8 cellular contexts compared by ENCODE assay signal in genomic region chrX:40152706-40153334, GRCh38. TPM values are rescaled to one million over a fixed set of nuclear protein-coding genes. Genes with fewer than 3 reads are reported as not detected.
DNase-seq lines count a peak whose midpoint lies in the region; ATAC-seq and TF ChIP-seq lines count a peak whose summit lies in the region.

No MANE protein-coding gene starts in this region.

- DNase-seq in AG04449 (ENCODE audit: low read depth, low spot score), result no peak
- no peak for DNase-seq in T-cell
- DNase-seq in fibroblast of lung (ENCODE audit: low read depth in 2 of 2), result no peak
- DNase-seq in nephron progenitor cell, result peak; percentile 39
- DNase-seq in OCI-M1 (lab: John Stamatoyannopoulos, UW), result no peak
- no peak for DNase-seq in stimulated activated naive CD4-positive, alpha-beta T cell treated with Interleukin-2 at 50 U/mL for 16 hours (lab: John Stamatoyannopoulos, UW)

- H3K4me3 ChIP-seq in AG04449 (ENCODE audit: low read depth, low read length) (peak overlapping the region; percentile 27), fibroblast of lung (replicated peaks in 1 of 4; ENCODE audit: control extremely low read depth in 1 of 4, insufficient read depth in 1 of 4, low read depth in 3 of 4, low read length in 4 of 4) (peak overlapping the region in 1 of 4 experiments; percentile 43)

- POLR2A ChIA-PET in AG04449 (lab: Yijun Ruan, JAX), result interaction anchor here (1.1 kb wide), 1 partner anchor 16 kb away, joined by 5 read pairs; no protein-coding TSS in a partner anchor
- POLR2A ChIA-PET in T-cell (lab: Charles Lee), result interaction anchor here (0.5 to 0.6 kb wide), 2 partner anchors 14 to 28 kb away, joined by 4 to 6 read pairs; no protein-coding TSS in a partner anchor

- H3K79me2 ChIP-seq in fibroblast of lung (ENCODE audit: control insufficient read depth, insufficient read depth, low read length), result no peaks in the 10 kb centered on the region

- H3K36me3 ChIP-seq in fibroblast of lung (ENCODE audit: control insufficient read depth, insufficient read depth, low read length), result no peaks in the 10 kb centered on the region

- H3K4me2 ChIP-seq in fibroblast of lung (ENCODE audit: extremely low read depth, insufficient read depth, low read length), result peak overlapping the region; percentile 48

- peaks cover 19 to 27% (median 22%) of the 10 kb centered on the region in 3 donors for H3K4me1 Mint-ChIP-seq in T-cell
- H3K4me1 Mint-ChIP-seq in nephron progenitor cell, result peaks cover 51% of the 10 kb centered on the region

- H3K27ac ChIP-seq in fibroblast of lung (ENCODE audit: insufficient read depth, low read length), result no peak overlapping the region

- H2AFZ ChIP-seq in fibroblast of lung (ENCODE audit: low read length), result no peak overlapping the region

- peaks cover 3% of the 10 kb centered on the region for H3K27me3 ChIP-seq in fibroblast of lung (ENCODE audit: control insufficient read depth, insufficient read depth, low read length)

- no peak for TF ChIP-seq CTCF in AG04449 (IDR thresholded peaks at IDR 0.05; ENCODE audit: insufficient read depth, low read length, missing control alignments)
- TF ChIP-seq CTCF in fibroblast of lung (conservative IDR thresholded peaks at IDR 0.05 in 1 of 2, IDR thresholded peaks at IDR 0.05 in 1 of 2; ENCODE audit: low read depth in 1 of 2, low read length in 2 of 2), result no peak
- TF ChIP-seq CTCF in nephron progenitor cell (IDR thresholded peaks at IDR 0.05), result no peak

- H3K36me3 Mint-ChIP-seq in T-cell, result no peaks in the 10 kb centered on the region
- H3K36me3 Mint-ChIP-seq in nephron progenitor cell (ENCODE audit: low read depth), result no peaks in the 10 kb centered on the region

- peak overlapping the region; percentile 71 to 86 (median 77) for H3K4me3 Mint-ChIP-seq in T-cell
- peak overlapping the region; percentile 72 for H3K4me3 Mint-ChIP-seq in nephron progenitor cell

- no peaks in the 10 kb centered on the region for H3K9me3 ChIP-seq in fibroblast of lung (ENCODE audit: control insufficient read depth, insufficient read depth, low read depth, low read length)

- H3K9me3 Mint-ChIP-seq in T-cell, result no peaks in the 10 kb centered on the region
- H3K9me3 Mint-ChIP-seq in nephron progenitor cell, result peaks cover 7% of the 10 kb centered on the region

- peak overlapping the region; percentile 13 for H3K9ac ChIP-seq in fibroblast of lung (ENCODE audit: insufficient read depth, low read length)

- peaks cover 2 to 13% of the 10 kb centered on the region in 2 donors for H3K27me3 Mint-ChIP-seq in T-cell
- H3K27me3 Mint-ChIP-seq in nephron progenitor cell (ENCODE audit: low read depth, poor library complexity), result peaks cover 6% of the 10 kb centered on the region

- H3K27ac Mint-ChIP-seq in T-cell (no peak overlapping the region), nephron progenitor cell (no peak overlapping the region)

- peak; percentile 17 for ATAC-seq in GM19463 (IDR thresholded peaks at IDR 0.05; ENCODE audit: unreplicated experiment)
- ATAC-seq in T-cell (replicated peaks in 1 of 4), result peak; percentile 3 to 7 (median 4)
- no peak for ATAC-seq in HG02885 (IDR thresholded peaks at IDR 0.05; ENCODE audit: poor library complexity, unreplicated experiment)

- peaks cover 2% of the 10 kb centered on the region for H3K4me1 ChIP-seq in fibroblast of lung (ENCODE audit: control insufficient read depth, extremely low read depth, insufficient read depth, low read length)

- CTCF ChIA-PET in AG04449 (lab: Yijun Ruan, JAX), result no interaction called here
- CTCF ChIA-PET in T-cell (lab: Charles Lee), result interaction anchor here in 1 of 2 donors (0.5 to 0.9 kb wide), 2 partner anchors 55 to 268 kb away, joined by 3 read pairs; partner anchors contain the start of gene BCOR

- no peaks in the 10 kb centered on the region for H4K20me1 ChIP-seq in fibroblast of lung (ENCODE audit: control insufficient read depth, extremely low read depth, insufficient read depth, low read length)

RNA-seq across cellular contexts. Expression of gene BCOR, which starts 55.1 kb away (rescaled TPM):
- total RNA-seq in T-cell (10 to 100 TPM; 24.4 to 49.2 (median 42.2) TPM), fibroblast of lung (4.9 and 5.8 TPM in 2 replicates)
- 3.0 TPM in 2 replicates for polyA plus RNA-seq in fibroblast of lung
- polyA plus RNA-seq in fibroblast of lung (2012), result 5.6 and 6.4 TPM in 2 replicates
- 10.6 and 15.2 TPM in 2 replicates for polyA minus RNA-seq in fibroblast of lung (ENCODE audit: low replicate concordance)
